In genomic region chr5:30804739-30805313, GRCh38 we compare ENCODE assay signal across 18 cellular contexts.
DNase-seq lines count a peak whose midpoint lies in the region; ATAC-seq and TF ChIP-seq lines count a peak whose summit lies in the region.
"Had no signal": no experiment of that assay in that cellular context is flagged by ENCODE, and none has a peak within 500 bp of the region (broad histone marks: within the 10 kb centered on the region; RNA-seq: fewer than 3 reads in every experiment).

No MANE protein-coding gene starts in this region.

- POLR2A ChIA-PET in HEK293T (lab: Yijun Ruan, JAX), result no interaction called here

- no peak overlapping the region for H3K4me3 Mint-ChIP-seq in progenitor cell of endocrine pancreas (ENCODE audit: low read depth)
- no peak overlapping the region for H3K4me3 Mint-ChIP-seq in T-helper 17 cell
- H3K4me3 Mint-ChIP-seq: activated CD8-positive, alpha-beta T cell treated with anti-CD3 and anti-CD28 coated beads for 36 hours; B cell; T-helper 2 cell treated with Interferon-gamma antibody and Interleukin-4, amounts not matched to agents 5 μg/mL and 100 μg/mL, for 36 hours had no signal

- peak; percentile 11 for DNase-seq in NT2/D1 (ENCODE audit: low read depth, low spot score)
- DNase-seq in epithelial cell of proximal tubule (ENCODE audit: low read depth), result peak; percentile 30
- DNase-seq in kidney glomerular epithelial cell (lab: John Stamatoyannopoulos, UW), result peak; percentile 36
- DNase-seq in progenitor cell of endocrine pancreas (ENCODE audit: low spot score, unreplicated experiment), result no peak
- no peak for DNase-seq in T-helper 17 cell
- DNase-seq in GM20000 (ENCODE audit: low spot score), result no peak
- DNase-seq in HEK293T (ENCODE audit: extremely low spot score), result no peak
- DNase-seq: activated CD8-positive, alpha-beta T cell treated with anti-CD3 and anti-CD28 coated beads for 36 hours; central memory CD4-positive, alpha-beta T cell; DMS79; NCI-H1105 treated with DMSO at 0.1 percent for 48 hours; NCI-H510A treated with DMSO at 0.1 percent for 48 hours; right cardiac atrium; uterus had no signal

- ATAC-seq in T-helper 17 cell, result no peak
- ATAC-seq: activated CD8-positive, alpha-beta T cell treated with anti-CD3 and anti-CD28 coated beads for 36 hours had no signal

- H3K9me3 ChIP-seq in NT2/D1 (ENCODE audit: insufficient read depth, low read length), result no peaks in the 10 kb centered on the region
- H3K9me3 ChIP-seq in T-helper 17 cell (ENCODE audit: control insufficient read depth, low read length, poor library complexity, severe bottlenecking), result no peaks in the 10 kb centered on the region
- H3K9me3 ChIP-seq: uterus had no signal

- CTCF ChIA-PET in HEK293T (lab: Yijun Ruan, JAX), result no interaction called here

- no peaks in the 10 kb centered on the region for H3K4me1 ChIP-seq in NT2/D1 (ENCODE audit: insufficient read depth, insufficient read length)
- H3K4me1 ChIP-seq: uterus had no signal

- H3K4me3 ChIP-seq in NT2/D1 (ENCODE audit: insufficient read length, low read depth) (no peak overlapping the region), epithelial cell of proximal tubule (ENCODE audit: low read depth, low read length) (no peak overlapping the region)
- H3K4me3 ChIP-seq: uterus had no signal

- no peak overlapping the region for H3K27ac Mint-ChIP-seq in progenitor cell of endocrine pancreas
- no peak overlapping the region for H3K27ac Mint-ChIP-seq in T-helper 17 cell
- H3K27ac Mint-ChIP-seq: activated CD8-positive, alpha-beta T cell treated with anti-CD3 and anti-CD28 coated beads for 36 hours; activated T-helper 2 cell treated with anti-CD3 and anti-CD28 coated beads, Interferon-gamma antibody, Interleukin-2, Interleukin-4, amounts not matched to agents 10 μg/mL and 5 μg/mL and 100 μg/mL, durations not matched to agents 14 hours and 24 hours and 36 hours; B cell; T-helper 2 cell treated with Interferon-gamma antibody and Interleukin-4, amounts not matched to agents 5 μg/mL and 100 μg/mL, for 36 hours had no signal

- no peaks in the 10 kb centered on the region for H3K36me3 ChIP-seq in NT2/D1 (ENCODE audit: insufficient read depth, insufficient read length, low read length)
- H3K36me3 ChIP-seq: uterus had no signal

- H3K9ac ChIP-seq in NT2/D1 (ENCODE audit: insufficient read length, low read depth), result no peak overlapping the region

- no peaks in the 10 kb centered on the region for H3K36me3 Mint-ChIP-seq in progenitor cell of endocrine pancreas (ENCODE audit: insufficient read depth)
- no peaks in the 10 kb centered on the region for H3K36me3 Mint-ChIP-seq in T-helper 17 cell (ENCODE audit: low read depth)

- TF ChIP-seq CTCF in C4-2B (conservative IDR thresholded peaks at IDR 0.05) (0 out of 2 replicates have a peak, but pooled peaks have one; percentile 13), epithelial cell of proximal tubule (conservative IDR thresholded peaks at IDR 0.05; ENCODE audit: low read depth, low read length) (peak; percentile 74), progenitor cell of endocrine pancreas (IDR thresholded peaks at IDR 0.05; ENCODE audit: unreplicated experiment) (no peak), GM20000 (IDR thresholded peaks at IDR 0.05; ENCODE audit: extremely low read depth, missing control alignments) (no peak)

- no peak overlapping the region for H3K27ac ChIP-seq in C4-2B
- H3K27ac ChIP-seq: uterus had no signal

- no peaks in the 10 kb centered on the region for H3K27me3 Mint-ChIP-seq in progenitor cell of endocrine pancreas
- H3K27me3 Mint-ChIP-seq in T-helper 17 cell, result no peaks in the 10 kb centered on the region
- H3K27me3 Mint-ChIP-seq: activated CD8-positive, alpha-beta T cell treated with anti-CD3 and anti-CD28 coated beads for 36 hours; B cell had no signal

- peaks cover 6% of the 10 kb centered on the region for H3K4me1 Mint-ChIP-seq in progenitor cell of endocrine pancreas (ENCODE audit: low read depth)
- no peaks in the 10 kb centered on the region for H3K4me1 Mint-ChIP-seq in T-helper 17 cell
- H3K4me1 Mint-ChIP-seq: B cell had no signal

- no peaks in the 10 kb centered on the region for H3K27me3 ChIP-seq in NT2/D1 (ENCODE audit: insufficient read depth, insufficient read length)
- H3K27me3 ChIP-seq: uterus had no signal

- no peaks in the 10 kb centered on the region for H3K9me3 Mint-ChIP-seq in progenitor cell of endocrine pancreas (ENCODE audit: low read depth)

TF ChIP-seq in HEK293T, 16 proteins besides CTCF, POLR2A, EP300 and RAD21:
- no peak for TF ChIP-seq FOXM1 (IDR thresholded peaks at IDR 0.05; ENCODE audit: borderline replicate concordance)
- no peak for TF ChIP-seq L3MBTL2 (conservative IDR thresholded peaks at IDR 0.05)
- no peak for TF ChIP-seq ARNT (IDR thresholded peaks at IDR 0.05)
- no peak for TF ChIP-seq LEF1 (IDR thresholded peaks at IDR 0.05; ENCODE audit: borderline replicate concordance)
- TF ChIP-seq CTBP1 (IDR thresholded peaks at IDR 0.05; ENCODE audit: borderline replicate concordance), result no peak
- no peak for TF ChIP-seq FOXA1 (IDR thresholded peaks at IDR 0.05)
- no peak for TF ChIP-seq ELF4 (IDR thresholded peaks at IDR 0.05)
- no peak for TF ChIP-seq HDGF (IDR thresholded peaks at IDR 0.05; ENCODE audit: borderline replicate concordance)
- no peak for TF ChIP-seq TARDBP (IDR thresholded peaks at IDR 0.05)
- TF ChIP-seq PKNOX1 (IDR thresholded peaks at IDR 0.05), result no peak
- TF ChIP-seq SP1 (IDR thresholded peaks at IDR 0.05), result no peak

Comparison
In these comparisons a context has a peak if more than half of its experiments do, and no peak if none do; other contexts are left out.
1. CTCF ChIP-seq: peak in C4-2B (single experiment) and epithelial cell of proximal tubule (single experiment); none in progenitor cell of endocrine pancreas (single experiment) and GM20000 (single experiment).
2. DNase-seq: peak in NT2/D1 (single experiment), epithelial cell of proximal tubule (single experiment) and kidney glomerular epithelial cell (single experiment); none in progenitor cell of endocrine pancreas (single experiment), T-helper 17 cell (0 of 3), GM20000 (single experiment) and HEK293T (single experiment).